8 cellular contexts compared by ENCODE assay signal in genomic region chr9:21919377-21920362, GRCh38.
DNase-seq lines count a peak whose midpoint lies in the region; ATAC-seq and TF ChIP-seq lines count a peak whose summit lies in the region.

No MANE protein-coding gene starts in this region.

- ATAC-seq in CD8-positive, alpha-beta T cell: peak; percentile 81
- ATAC-seq in GM19372 (IDR thresholded peaks at IDR 0.05; ENCODE audit: low read depth, unreplicated experiment) (peak; percentile 66), HG03521 (IDR thresholded peaks at IDR 0.05; ENCODE audit: unreplicated experiment) (peak; percentile 84)

- intact Hi-C loops in CD8-positive, alpha-beta T cell (cut with DNase I, micrococcal nuclease): loop anchor here (5.0 kb wide), 2 partner anchors 78 to 107 kb away; no protein-coding TSS in a partner anchor

- H3K9me3 ChIP-seq in CD8-positive, alpha-beta T cell (ENCODE audit: low read length): peaks cover 5% of the 10 kb centered on the region
- H3K9me3 ChIP-seq in tibial nerve: peaks cover 0 to 12% (median 0%) of the 10 kb centered on the region in 4 donors

- H3K27ac Mint-ChIP-seq in CD8-positive, alpha-beta T cell: peak overlapping the region; percentile 75
- peak overlapping the region; percentile 44 for H3K27ac Mint-ChIP-seq in activated T-cell treated with anti-CD3 and anti-CD28 coated beads, Interleukin-2, amount 50 U/mL, for 24 hours
- H3K27ac Mint-ChIP-seq in mesothelial cell of epicardium: peak overlapping the region; percentile 18

- peaks cover 34% of the 10 kb centered on the region for H3K9me3 Mint-ChIP-seq in CD8-positive, alpha-beta T cell
- peaks cover 26% of the 10 kb centered on the region for H3K9me3 Mint-ChIP-seq in activated T-cell treated with anti-CD3 and anti-CD28 coated beads, Interleukin-2, amount 50 U/mL, for 24 hours
- peaks cover 17% of the 10 kb centered on the region for H3K9me3 Mint-ChIP-seq in mesothelial cell of epicardium

- H3K27me3 ChIP-seq in CD8-positive, alpha-beta T cell (ENCODE audit: insufficient read depth, low read length): no peaks in the 10 kb centered on the region
- no peaks in the 10 kb centered on the region for H3K27me3 ChIP-seq in tibial nerve

- H3K36me3 ChIP-seq in CD8-positive, alpha-beta T cell (ENCODE audit: insufficient read depth, low read length): no peaks in the 10 kb centered on the region
- H3K36me3 ChIP-seq in tibial nerve: no peaks in the 10 kb centered on the region

- no peaks in the 10 kb centered on the region for H3K27me3 Mint-ChIP-seq in CD8-positive, alpha-beta T cell (ENCODE audit: low read depth)
- no peaks in the 10 kb centered on the region for H3K27me3 Mint-ChIP-seq in activated T-cell treated with anti-CD3 and anti-CD28 coated beads, Interleukin-2, amount 50 U/mL, for 24 hours
- no peaks in the 10 kb centered on the region for H3K27me3 Mint-ChIP-seq in mesothelial cell of epicardium (ENCODE audit: low read depth)

- H3K27ac ChIP-seq in CD8-positive, alpha-beta T cell (ENCODE audit: low read depth, low read length): no peak overlapping the region
- H3K27ac ChIP-seq in tibial nerve: no peak overlapping the region

- CTCF ChIA-PET in CD8-positive, alpha-beta T cell (lab: Charles Lee): no interaction called here

- H3K36me3 Mint-ChIP-seq in CD8-positive, alpha-beta T cell: peaks cover 18% of the 10 kb centered on the region
- peaks cover 5% of the 10 kb centered on the region for H3K36me3 Mint-ChIP-seq in activated T-cell treated with anti-CD3 and anti-CD28 coated beads, Interleukin-2, amount 50 U/mL, for 24 hours (ENCODE audit: low read depth)
- H3K36me3 Mint-ChIP-seq in mesothelial cell of epicardium: peaks cover 3% of the 10 kb centered on the region

- POLR2A ChIA-PET in CD8-positive, alpha-beta T cell (lab: Charles Lee): interaction anchor here (0.5 kb wide), 1 partner anchor 15 kb away, joined by 5 read pairs; no protein-coding TSS in a partner anchor

- WGBS in tibial nerve, 2 donors: 23% methylated on average over 4 of the region's 4 CpGs

- TF ChIP-seq EP300 in tibial nerve (IDR thresholded peaks at IDR 0.05): no peak

- DNase-seq in CD8-positive, alpha-beta T cell: peak in 5 of 7 experiments; percentile 4 to 34 (median 30)
- no peak for DNase-seq in activated T-cell treated with anti-CD3 and anti-CD28 coated beads, Interleukin-2, amount 50 U/mL, for 24 hours
- DNase-seq in mesothelial cell of epicardium (ENCODE audit: low spot score in 2 of 2, unreplicated experiment in 2 of 2): no peak
- no peak for DNase-seq in tibial nerve (ENCODE audit: low spot score in 2 of 2)
- DNase-seq in retina: no peak
- no peak for DNase-seq in amniotic stem cell (lab: John Stamatoyannopoulos, UW)

- no peak for TF ChIP-seq POLR2A in tibial nerve (IDR thresholded peaks at IDR 0.05)

- no peak overlapping the region for H3K4me3 ChIP-seq in CD8-positive, alpha-beta T cell (ENCODE audit: low read depth, low read length)
- no peak overlapping the region for H3K4me3 ChIP-seq in tibial nerve

- H3K4me1 Mint-ChIP-seq in CD8-positive, alpha-beta T cell (ENCODE audit: low read depth): peaks cover 19% of the 10 kb centered on the region
- H3K4me1 Mint-ChIP-seq in activated T-cell treated with anti-CD3 and anti-CD28 coated beads, Interleukin-2, amount 50 U/mL, for 24 hours (ENCODE audit: low read depth): peaks cover 21% of the 10 kb centered on the region
- H3K4me1 Mint-ChIP-seq in mesothelial cell of epicardium: peaks cover 16% of the 10 kb centered on the region

- TF ChIP-seq CTCF in CD8-positive, alpha-beta T cell (IDR thresholded peaks at IDR 0.05): no peak
- no peak for TF ChIP-seq CTCF in mesothelial cell of epicardium (IDR thresholded peaks at IDR 0.05; ENCODE audit: unreplicated experiment)
- no peak for TF ChIP-seq CTCF in tibial nerve (IDR thresholded peaks at IDR 0.05)

- H3K4me1 ChIP-seq in CD8-positive, alpha-beta T cell (ENCODE audit: insufficient read depth, low read length): peaks cover 10% of the 10 kb centered on the region
- peaks cover 0 to 8% (median 0%) of the 10 kb centered on the region in 4 donors for H3K4me1 ChIP-seq in tibial nerve

- H3K4me3 Mint-ChIP-seq in CD8-positive, alpha-beta T cell: peak overlapping the region; percentile 24
- no peak overlapping the region for H3K4me3 Mint-ChIP-seq in activated T-cell treated with anti-CD3 and anti-CD28 coated beads, Interleukin-2, amount 50 U/mL, for 24 hours
- no peak overlapping the region for H3K4me3 Mint-ChIP-seq in mesothelial cell of epicardium

Comparison
In these comparisons a context has a peak if more than half of its experiments do, and no peak if none do; other contexts are left out.
1. DNase-seq: peak in CD8-positive, alpha-beta T cell (5 of 7); none in activated T-cell treated with anti-CD3 and anti-CD28 coated beads, Interleukin-2, amount 50 U/mL, for 24 hours (single experiment), mesothelial cell of epicardium (0 of 2), tibial nerve (0 of 2), retina (single experiment) and amniotic stem cell (single experiment).
2. H3K27ac Mint-ChIP-seq: peak in every context shown above with its lines; median percentile 75 in CD8-positive, alpha-beta T cell; 44 in activated T-cell treated with anti-CD3 and anti-CD28 coated beads, Interleukin-2, amount 50 U/mL, for 24 hours; 18 in mesothelial cell of epicardium.
3. Peak in every context shown above with its lines, with median percentiles within 50 percentile points of each other: ATAC-seq.